ENCODE assay signal across 8 cellular contexts in genomic region chr16:1543085-1543896, GRCh38. TPM values are rescaled to one million over a fixed set of nuclear protein-coding genes. Genes with fewer than 3 reads are reported as not detected.
DNase-seq lines count a peak whose midpoint lies in the region; ATAC-seq, FAIRE-seq and TF ChIP-seq lines count a peak whose summit lies in the region.

No MANE protein-coding gene starts in this region.

- H3K4me3 Mint-ChIP-seq in activated naive CD4-positive, alpha-beta T cell treated with anti-CD3 and anti-CD28 coated beads, Interleukin-2, amount 10 ng/mL, durations not matched to agents 7 days and 5 days = peak overlapping the region; percentile 56

- peak overlapping the region; percentile 60 for H3K4me2 ChIP-seq in PC-3 (ENCODE audit: low read length)

- peaks cover 63% of the 10 kb centered on the region for H3K36me3 Mint-ChIP-seq in activated naive CD4-positive, alpha-beta T cell treated with anti-CD3 and anti-CD28 coated beads, Interleukin-2, amount 10 ng/mL, durations not matched to agents 7 days and 5 days

- intact Hi-C loops in PC-3 (cut with micrococcal nuclease) = no loop called here
- intact Hi-C loops in sigmoid colon (cut with DNase I) = no loop called here

- BruUV-seq in PC-3 (replicated peaks; lab: Mats Ljungman, UMichigan) = no TSS peak

- WGBS in sigmoid colon, 2 donors = 51 to 70% methylated on average over 30 of the region's 30 CpGs

- H3F3A ChIP-seq in PC-3 (ENCODE audit: low read length, unreplicated experiment) = no peaks in the 10 kb centered on the region

- peak overlapping the region; percentile 86; the same call in 1 of the 2 replicates for H2AFZ ChIP-seq in PC-3 (ENCODE audit: low read length)

- H3K9me3 Mint-ChIP-seq in activated naive CD4-positive, alpha-beta T cell treated with anti-CD3 and anti-CD28 coated beads, Interleukin-2, amount 10 ng/mL, durations not matched to agents 7 days and 5 days = no peaks in the 10 kb centered on the region

- peaks cover 86% of the 10 kb centered on the region for H3K4me1 Mint-ChIP-seq in activated naive CD4-positive, alpha-beta T cell treated with anti-CD3 and anti-CD28 coated beads, Interleukin-2, amount 10 ng/mL, durations not matched to agents 7 days and 5 days

- H3K9me3 ChIP-seq in PC-3 (ENCODE audit: low read length) (no peaks in the 10 kb centered on the region), cardiac muscle cell (ENCODE audit: low read depth) (no peaks in the 10 kb centered on the region), sigmoid colon (no peaks in the 10 kb centered on the region)

- H3K4me3 ChIP-seq in PC-3 (ENCODE audit: low read length) = no peak overlapping the region
- no peak overlapping the region for H3K4me3 ChIP-seq in cardiac muscle cell
- H3K4me3 ChIP-seq in sigmoid colon = no peak overlapping the region

- no peaks in the 10 kb centered on the region for H3K9me2 ChIP-seq in PC-3 (replicated peaks; ENCODE audit: low read length)

- peak in 1 of 4 donors; percentile 10 for TF ChIP-seq EP300 in sigmoid colon (IDR thresholded peaks at IDR 0.05)

- CTCF ChIA-PET in PC-3 (lab: Charles Lee) = no interaction called here
- CTCF ChIA-PET in activated naive CD4-positive, alpha-beta T cell treated with anti-CD3 and anti-CD28 coated beads, Interleukin-2, amount 10 ng/mL, durations not matched to agents 7 days and 5 days (lab: Charles Lee) = no interaction called here

- peak; percentile 77 for ATAC-seq in PC-3
- no peak for ATAC-seq in GM21717 (IDR thresholded peaks at IDR 0.05; ENCODE audit: unreplicated experiment)
- ATAC-seq in HG02870 (IDR thresholded peaks at IDR 0.05; ENCODE audit: unreplicated experiment) = no peak

- H3K27me3 Mint-ChIP-seq in activated naive CD4-positive, alpha-beta T cell treated with anti-CD3 and anti-CD28 coated beads, Interleukin-2, amount 10 ng/mL, durations not matched to agents 7 days and 5 days = no peaks in the 10 kb centered on the region

- no peaks in the 10 kb centered on the region for H3K79me2 ChIP-seq in PC-3 (ENCODE audit: low read length)

- peak overlapping the region; percentile 36; the same call in 1 of the 2 replicates for H3K9ac ChIP-seq in PC-3 (ENCODE audit: low read length)

- TF ChIP-seq POLR2A in GM12891 (IDR thresholded peaks at IDR 0.05; ENCODE audit: low read depth, low read length) (no peak), sigmoid colon (IDR thresholded peaks at IDR 0.05) (no peak)

- H3K27me3 ChIP-seq in PC-3 (ENCODE audit: low read length) (no peaks in the 10 kb centered on the region), cardiac muscle cell (no peaks in the 10 kb centered on the region), sigmoid colon (no peaks in the 10 kb centered on the region)

- H3K4me1 ChIP-seq in PC-3 (ENCODE audit: insufficient read depth, low read length) (peaks cover 23% of the 10 kb centered on the region), cardiac muscle cell (ENCODE audit: low read depth) (peaks cover 13% of the 10 kb centered on the region), sigmoid colon (peaks cover 0 to 64% (median 48%) of the 10 kb centered on the region in 4 donors)

- DNase-seq in GM12891 (ENCODE audit: insufficient read length, low spot score) = peak; percentile 59
- DNase-seq in PC-3 = peak; percentile 74
- peak; percentile 68 for DNase-seq in activated naive CD4-positive, alpha-beta T cell treated with anti-CD3 and anti-CD28 coated beads, Interleukin-2, amount 10 ng/mL, durations not matched to agents 7 days and 5 days
- DNase-seq in cardiac muscle cell (ENCODE audit: low read depth in 1 of 2, low spot score in 1 of 2) = peak; percentile 45 to 87
- peak; percentile 80 for DNase-seq in sigmoid colon
- DNase-seq in cerebellar cortex (ENCODE audit: low spot score) = no peak

- no peaks in the 10 kb centered on the region for H4K20me1 ChIP-seq in PC-3 (ENCODE audit: low read length)

- TF ChIP-seq CTCF in PC-3 (conservative IDR thresholded peaks at IDR 0.05; ENCODE audit: low read depth, low read length) (0 out of 2 replicates have a peak, but pooled peaks have one; percentile 18), cardiac muscle cell (IDR thresholded peaks at IDR 0.05; ENCODE audit: low read depth, low read length) (peak; percentile 22), sigmoid colon (IDR thresholded peaks at IDR 0.05) (no peak)

- H3K36me3 ChIP-seq in PC-3 (ENCODE audit: low read depth, low read length) (no peaks in the 10 kb centered on the region), cardiac muscle cell (no peaks in the 10 kb centered on the region), sigmoid colon (peaks cover 0 to 56% (median 30%) of the 10 kb centered on the region in 4 donors)

- FAIRE-seq in GM12891 (lab: Jason Lieb, UNC) = peak; percentile 97

- POLR2A ChIA-PET in PC-3 (lab: Charles Lee; ENCODE audit: unreplicated experiment) = interaction anchor here (0.7 kb wide), 1 partner anchor 961 kb away, joined by 5 read pairs; no protein-coding TSS in a partner anchor

- peak overlapping the region; percentile 86 for H3K27ac Mint-ChIP-seq in activated naive CD4-positive, alpha-beta T cell treated with anti-CD3 and anti-CD28 coated beads, Interleukin-2, amount 10 ng/mL, durations not matched to agents 7 days and 5 days

- H3K27ac ChIP-seq in PC-3 (ENCODE audit: low read length) = peak overlapping the region; percentile 84
- peak overlapping the region; percentile 48 for H3K27ac ChIP-seq in cardiac muscle cell
- H3K27ac ChIP-seq in sigmoid colon = peak overlapping the region; percentile 76 to 85 (median 84)

TF ChIP-seq in GM12891, 5 proteins besides CTCF, POLR2A, EP300 and RAD21:
- TF ChIP-seq SPI1 (IDR thresholded peaks at IDR 0.05; ENCODE audit: low read depth, low read length) (peak; percentile 38; the same call in 1 of the 2 replicates), POU2F2 (IDR thresholded peaks at IDR 0.05; ENCODE audit: low read depth, low read length) (no peak)

RNA-seq across cellular contexts. Expression of gene TMEM204, which starts 9.8 kb away (rescaled TPM):
- 0.60 TPM for polyA plus RNA-seq in GM12891 (2012; ENCODE audit: low read depth, missing spikeins)
- total RNA-seq in PC-3 (2014; rRNA removed) = not detected in 2 replicates
- 0.39 and 0.83 TPM in 2 replicates for total RNA-seq in cardiac muscle cell
- polyA plus RNA-seq in cardiac muscle cell = 0.44 and 1.6 TPM in 2 replicates
- total RNA-seq in sigmoid colon = 10 to 100 TPM; 38.0 to 46.0 (median 42.3) TPM
- 10 to 100 TPM in 2 of 3 donors, 1 to 10 TPM in 1; 2.5 to 16.2 (median 15.7) TPM for polyA plus RNA-seq in sigmoid colon

RNA-seq across cellular contexts. Expression of gene TELO2, which starts 50.1 kb away (rescaled TPM):
- 22.3 TPM for polyA plus RNA-seq in GM12891 (2012; ENCODE audit: low read depth, missing spikeins)
- 37.8 and 61.3 TPM in 2 replicates for total RNA-seq in PC-3 (2014; rRNA removed)
- total RNA-seq in cardiac muscle cell = 48.2 and 51.6 TPM in 2 replicates
- 50.7 and 58.7 TPM in 2 replicates for polyA plus RNA-seq in cardiac muscle cell
- 10 to 100 TPM; 12.5 to 31.3 (median 18.1) TPM for total RNA-seq in sigmoid colon
- 10 to 100 TPM; 10.4 to 60.3 (median 12.0) TPM for polyA plus RNA-seq in sigmoid colon

RNA-seq across cellular contexts. Expression of gene PTX4, which starts 54.5 kb away (rescaled TPM):
- polyA plus RNA-seq in GM12891 (2012; ENCODE audit: low read depth, missing spikeins) = not detected
- total RNA-seq in PC-3 (2014; rRNA removed) = 0.22 and 0.40 TPM in 2 replicates
- 0.30 and 0.49 TPM in 2 replicates for total RNA-seq in cardiac muscle cell
- not detected in 2 replicates for polyA plus RNA-seq in cardiac muscle cell
- total RNA-seq in sigmoid colon = not detected
- polyA plus RNA-seq in sigmoid colon = not detected

Comparison
In these comparisons a context has a peak if more than half of its experiments do, and no peak if none do; other contexts are left out.
1. CTCF ChIP-seq: peak in PC-3 (single experiment) and cardiac muscle cell (single experiment); none in sigmoid colon (0 of 4).
2. RNA of gene TMEM204, which starts 9.8 kb away (total RNA-seq): 38.0 to 46.0 TPM in sigmoid colon; 0.39 to 0.83 TPM in cardiac muscle cell and not detected in PC-3; every median in the first group is over 10 times any median in the second.
3. Peak in every context shown above with its lines, with median percentiles within 50 percentile points of each other: H3K27ac ChIP-seq.